8 cellular contexts compared by ENCODE assay signal in the genomic region with DNA sequence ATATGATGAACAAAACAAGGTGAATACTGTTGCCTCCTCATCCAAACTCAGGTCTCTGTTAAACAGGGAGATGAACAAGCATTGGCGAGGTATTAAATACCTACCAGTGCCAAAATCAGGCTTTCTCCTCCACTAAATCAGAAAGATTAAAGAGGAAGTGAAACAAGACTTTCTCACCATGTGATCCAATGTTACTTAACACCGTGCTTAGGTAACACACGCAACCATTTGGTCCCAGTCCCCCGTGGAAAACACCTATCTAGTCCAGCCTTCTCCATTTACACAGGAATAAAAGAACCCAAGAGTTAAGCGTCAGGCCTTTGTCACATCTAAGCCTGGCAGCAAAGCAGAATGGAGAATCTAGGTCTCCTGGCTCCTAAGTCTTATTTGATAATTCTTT. TPM values are rescaled to one million over a fixed set of nuclear protein-coding genes. Genes with fewer than 3 reads are reported as not detected.
DNase-seq lines count a peak whose midpoint lies in the region; ATAC-seq and TF ChIP-seq lines count a peak whose summit lies in the region.
"Had no signal": no experiment of that assay in that cellular context is flagged by ENCODE, and none has a peak within 500 bp of the region (broad histone marks: within the 10 kb centered on the region; RNA-seq: fewer than 3 reads in every experiment).

No MANE protein-coding gene starts in this region.

- ATAC-seq in GM19324 (IDR thresholded peaks at IDR 0.05; ENCODE audit: low FRiP score, unreplicated experiment) (peak; percentile 88), HG02840 (IDR thresholded peaks at IDR 0.05; ENCODE audit: low FRiP score, unreplicated experiment) (peak; percentile 83), upper lobe of right lung (no peak)
- ATAC-seq in stimulated activated naive B cell treated with anti-CD40 and anti-IgM and Interleukin-4, amounts not matched to agents 10 μg/mL and 1 μg/mL and 100 μg/mL, for 72 hours (replicated peaks) = peak; percentile 58 to 91

- no peaks in the 10 kb centered on the region for H3K9me3 Mint-ChIP-seq in IgD-negative memory B cell
- H3K9me3 Mint-ChIP-seq in stimulated activated naive B cell treated with anti-CD40 and anti-IgM and Interleukin-4, amounts not matched to agents 10 μg/mL and 1 μg/mL and 100 μg/mL, for 72 hours = peaks cover 0 to 5% of the 10 kb centered on the region in 2 donors

- peaks cover 6 to 10% (median 9%) of the 10 kb centered on the region in 3 donors for H3K4me1 Mint-ChIP-seq in IgD-negative memory B cell
- peaks cover 0 to 10% of the 10 kb centered on the region in 2 donors for H3K4me1 Mint-ChIP-seq in stimulated activated naive B cell treated with anti-CD40 and anti-IgM and Interleukin-4, amounts not matched to agents 10 μg/mL and 1 μg/mL and 100 μg/mL, for 72 hours

- no peak for TF ChIP-seq CTCF in upper lobe of right lung (IDR thresholded peaks at IDR 0.05)

- H3K9me3 ChIP-seq in upper lobe of right lung = no peaks in the 10 kb centered on the region

- intact Hi-C loops in upper lobe of right lung (cut with DNase I) = no loop called here

- no peaks in the 10 kb centered on the region for H3K27me3 ChIP-seq in upper lobe of right lung

- H3K4me1 ChIP-seq in upper lobe of right lung = no peaks in the 10 kb centered on the region

- H3K27me3 Mint-ChIP-seq in IgD-negative memory B cell = peaks cover 1% of the 10 kb centered on the region
- peaks cover 4 to 17% of the 10 kb centered on the region in 2 donors for H3K27me3 Mint-ChIP-seq in stimulated activated naive B cell treated with anti-CD40 and anti-IgM and Interleukin-4, amounts not matched to agents 10 μg/mL and 1 μg/mL and 100 μg/mL, for 72 hours

- peak overlapping the region in 1 of 4 donors; percentile 30 for H3K4me3 Mint-ChIP-seq in IgD-negative memory B cell
- no peak overlapping the region for H3K4me3 Mint-ChIP-seq in stimulated activated naive B cell treated with anti-CD40 and anti-IgM and Interleukin-4, amounts not matched to agents 10 μg/mL and 1 μg/mL and 100 μg/mL, for 72 hours

- no peaks in the 10 kb centered on the region for H3K36me3 Mint-ChIP-seq in IgD-negative memory B cell
- H3K36me3 Mint-ChIP-seq in stimulated activated naive B cell treated with anti-CD40 and anti-IgM and Interleukin-4, amounts not matched to agents 10 μg/mL and 1 μg/mL and 100 μg/mL, for 72 hours = no peaks in the 10 kb centered on the region

- H3K4me3 ChIP-seq in upper lobe of right lung = no peak overlapping the region

- no peak for DNase-seq in stimulated activated naive B cell treated with anti-CD40 and anti-IgM and Interleukin-4, amounts not matched to agents 10 μg/mL and 1 μg/mL and 100 μg/mL, for 72 hours
- DNase-seq in D341Med (ENCODE audit: low spot score) = no peak
- DNase-seq in activated naive CD4-positive, alpha-beta T cell (lab: John Stamatoyannopoulos, UW) = no peak
- DNase-seq in upper lobe of right lung = no peak

- H3K36me3 ChIP-seq in upper lobe of right lung = no peaks in the 10 kb centered on the region

- H3K27ac Mint-ChIP-seq in IgD-negative memory B cell = peak overlapping the region in 2 of 3 donors; percentile 8 to 53
- H3K27ac Mint-ChIP-seq in stimulated activated naive B cell treated with anti-CD40 and anti-IgM and Interleukin-4, amounts not matched to agents 10 μg/mL and 1 μg/mL and 100 μg/mL, for 72 hours = no peak overlapping the region

- H3K27ac ChIP-seq in upper lobe of right lung = no peak overlapping the region

RNA-seq across cellular contexts. Expression of gene TENM4, which starts 34.5 kb away (rescaled TPM):
- polyA plus RNA-seq in IgD-negative memory B cell = not detected
- total RNA-seq in upper lobe of right lung = 4.3 TPM
- total RNA-seq: lung microvascular endothelial cell had no signal
